23 cellular contexts compared by ENCODE assay signal in the genomic region with DNA sequence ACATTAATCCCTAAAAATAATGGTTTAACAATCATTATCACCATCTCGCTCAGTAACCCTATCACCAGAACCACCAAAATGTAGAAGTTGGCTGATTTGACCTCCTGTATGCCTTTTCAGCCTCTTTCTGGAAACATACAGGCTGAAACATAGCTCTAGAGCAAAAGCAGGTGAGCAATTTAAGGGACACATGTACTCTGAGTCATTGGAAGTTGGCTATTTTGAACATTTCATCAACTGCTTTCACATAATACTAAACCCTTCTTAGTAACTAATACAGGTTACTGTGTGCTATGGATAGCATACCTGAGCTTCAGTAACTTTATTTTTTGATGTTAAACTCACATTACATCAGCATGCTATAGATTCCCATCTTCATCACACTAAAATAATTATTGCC.
"Had no signal": no experiment of that assay in that cellular context is flagged by ENCODE, and none has a peak within 500 bp of the region (broad histone marks: within the 10 kb centered on the region; RNA-seq: fewer than 3 reads in every experiment).

No MANE protein-coding gene starts in this region.

- H3K9me3 ChIP-seq: esophagus muscularis mucosa, right atrium auricular region, sigmoid colon, stomach, thoracic aorta, transverse colon had no signal

- H3K9me3 Mint-ChIP-seq: dendritic cell treated with granulocyte-macrophage colony-stimulating factor and Interleukin-4, amounts not matched to agents 40 ng/mL and 50 ng/mL, for 4 days; naive B cell; nephron had no signal

- H3K4me2 ChIP-seq: hepatocyte had no signal

- H3K36me3 ChIP-seq: esophagus muscularis mucosa, right atrium auricular region, sigmoid colon, stomach, thoracic aorta, transverse colon had no signal

- H3K4me1 ChIP-seq: esophagus muscularis mucosa, right atrium auricular region, sigmoid colon, stomach, transverse colon had no signal

- ATAC-seq: left colon, left ventricle myocardium superior had no signal

- H3K27me3 ChIP-seq: esophagus muscularis mucosa, hepatocyte, right atrium auricular region, sigmoid colon, stomach, transverse colon had no signal

- DNase-seq: cerebellar nuclear complex; head of caudate nucleus; kidney; left colon; left ventricle myocardium superior; mesendoderm; naive B cell; posterior cingulate gyrus; sigmoid colon; stimulated activated CD4-positive, alpha-beta T cell treated with anti-CD3 and anti-CD28 coated beads, Interleukin-2, amount 100 ng/mL, for 24 hours; stimulated activated naive CD4-positive, alpha-beta T cell; stomach; substantia nigra; transverse colon had no signal

- FAIRE-seq: colon, kidney had no signal

- H3K4me1 Mint-ChIP-seq: naive B cell, nephron had no signal

- H3K4me3 ChIP-seq: esophagus muscularis mucosa, hepatocyte, lung, right atrium auricular region, sigmoid colon, skin epidermis, stomach, thoracic aorta, transverse colon had no signal

- H3K27ac Mint-ChIP-seq: dendritic cell treated with granulocyte-macrophage colony-stimulating factor and Interleukin-4, amounts not matched to agents 40 ng/mL and 50 ng/mL, for 4 days; naive B cell; nephron had no signal

- H3K4me3 Mint-ChIP-seq: dendritic cell treated with granulocyte-macrophage colony-stimulating factor and Interleukin-4, amounts not matched to agents 40 ng/mL and 50 ng/mL, for 4 days; naive B cell; nephron had no signal

- H3K27ac ChIP-seq: esophagus muscularis mucosa, hepatocyte, right atrium auricular region, sigmoid colon, skin epidermis, stomach, thoracic aorta, transverse colon had no signal

- H3K79me2 ChIP-seq: hepatocyte had no signal

- H2AFZ ChIP-seq: hepatocyte had no signal

- H3K27me3 Mint-ChIP-seq: dendritic cell treated with granulocyte-macrophage colony-stimulating factor and Interleukin-4, amounts not matched to agents 40 ng/mL and 50 ng/mL, for 4 days had no signal
